In the genomic region with DNA sequence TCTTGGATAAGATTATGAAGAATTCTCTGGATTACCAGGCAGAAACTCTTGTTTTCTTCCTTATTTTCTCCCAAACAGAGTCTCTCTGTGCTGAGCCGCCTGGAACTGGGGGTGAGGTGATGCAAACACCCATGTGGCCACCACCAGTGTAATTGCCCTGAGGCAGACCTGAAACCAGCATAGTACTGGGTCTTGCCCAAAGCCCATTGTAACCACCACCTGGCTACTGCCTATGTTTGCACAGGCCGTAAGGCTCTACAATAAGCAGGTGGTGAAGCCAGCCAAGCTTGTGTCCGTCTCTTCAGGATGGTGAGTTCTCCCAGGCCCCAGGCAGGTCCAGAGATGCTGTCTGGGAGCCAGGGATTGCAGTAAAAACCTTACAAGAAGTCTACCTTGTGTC, we compare ENCODE assay signal across 17 cellular contexts. TPM values are rescaled to one million over a fixed set of nuclear protein-coding genes. Genes with fewer than 3 reads are reported as not detected.
DNase-seq lines count a peak whose midpoint lies in the region; ATAC-seq and TF ChIP-seq lines count a peak whose summit lies in the region.
"Had no signal": no experiment of that assay in that cellular context is flagged by ENCODE, and none has a peak within 500 bp of the region (broad histone marks: within the 10 kb centered on the region; RNA-seq: fewer than 3 reads in every experiment).

No MANE protein-coding gene starts in this region.

- H3K4me1 ChIP-seq in IMR-90 (ENCODE audit: control insufficient read depth, insufficient read depth, low read length) (peaks cover 10% of the 10 kb centered on the region), Panc1 (ENCODE audit: control insufficient read depth, insufficient read depth, low read length) (no peaks in the 10 kb centered on the region), trophoblast cell (ENCODE audit: control insufficient read depth in 1 of 2, insufficient read depth in 2 of 2, low read length in 2 of 2) (no peaks in the 10 kb centered on the region)
- H3K4me1 ChIP-seq: BLaER1 treated with 17β-estradiol and CSF1 and Interleukin-3, amounts not matched to agents 10 nM and 100 nM had no signal

- TF ChIP-seq CTCF in IMR-90 (conservative IDR thresholded peaks at IDR 0.05; ENCODE audit: low read depth, low read length) (no peak), Panc1 (IDR thresholded peaks at IDR 0.05) (no peak)

- H4K12ac ChIP-seq in trophoblast cell (ENCODE audit: low read depth, low read length), result no peak overlapping the region

- H2AK5ac ChIP-seq in IMR-90 (ENCODE audit: low read depth, low read length) (peak overlapping the region; percentile 43; the same call in 1 of the 2 replicates), trophoblast cell (ENCODE audit: low read length) (no peak overlapping the region)

- H2BK5ac ChIP-seq in IMR-90 (ENCODE audit: low read depth, low read length, poor library complexity, severe bottlenecking), result no peak overlapping the region
- no peak overlapping the region for H2BK5ac ChIP-seq in trophoblast cell (ENCODE audit: low read depth, low read length, poor library complexity)

- H2AFZ ChIP-seq in IMR-90 (replicated peaks; ENCODE audit: low read length, poor library complexity), result no peak overlapping the region
- no peak overlapping the region for H2AFZ ChIP-seq in trophoblast cell (ENCODE audit: insufficient read depth, low read length, poor library complexity)
- H2AFZ ChIP-seq: GM23248 had no signal

- no peaks in the 10 kb centered on the region for H3K9me1 ChIP-seq in IMR-90 (ENCODE audit: insufficient read depth, low read length)

- CTCF ChIA-PET in IMR-90 (lab: Yijun Ruan, JAX), result no interaction called here
- CTCF ChIA-PET in Panc1 (lab: Charles Lee), result no interaction called here

- DNase-seq in SHP77 (lab: John Stamatoyannopoulos, UW), result peak; percentile 19 to 48
- DNase-seq in SHP77 treated with DMSO at 0.1 percent for 48 hours (lab: John Stamatoyannopoulos, UW), result no peak
- DNase-seq in IMR-90, result no peak
- no peak for DNase-seq in Panc1 (ENCODE audit: low read depth, low spot score)
- peak; percentile 39 to 67 for DNase-seq in trophoblast cell
- DNase-seq in G401 (ENCODE audit: low spot score), result no peak
- no peak for DNase-seq in D341Med (ENCODE audit: low spot score)
- DNase-seq: 8988T; Calu3; CD4-positive, CD25-positive, alpha-beta regulatory T cell; DND-41; GF-D8; GM23248 had no signal

- no peak overlapping the region for H4K91ac ChIP-seq in IMR-90 (ENCODE audit: insufficient read depth, low read depth, low read length)
- H4K91ac ChIP-seq in trophoblast cell (ENCODE audit: low read depth, low read length), result no peak overlapping the region

- H2BK120ac ChIP-seq in IMR-90 (ENCODE audit: low read depth, low read length) (no peak overlapping the region), trophoblast cell (ENCODE audit: insufficient read depth, low read length, poor library complexity) (no peak overlapping the region)

- H3K4me2 ChIP-seq in IMR-90 (ENCODE audit: low read depth, low read length), result no peak overlapping the region
- no peak overlapping the region for H3K4me2 ChIP-seq in trophoblast cell (ENCODE audit: low read length)
- H3K4me2 ChIP-seq: BLaER1 treated with 17β-estradiol and CSF1 and Interleukin-3, amounts not matched to agents 10 nM and 100 nM had no signal

- dilution Hi-C loops in IMR-90 (cut with HindIII; ENCODE audit: low sequenced_read_pairs, unreplicated experiment), result no loop called here

- H4K8ac ChIP-seq in IMR-90 (ENCODE audit: low read depth in 2 of 2, low read length in 2 of 2) (no peak overlapping the region; a peak in 1 of 4 replicates), trophoblast cell (ENCODE audit: low read depth, low read length) (no peak overlapping the region)

- H2AK9ac ChIP-seq in IMR-90 (replicated peaks; ENCODE audit: low read depth, low read length, poor library complexity), result no peak overlapping the region

- no peak overlapping the region for H3K27ac ChIP-seq in IMR-90 (ENCODE audit: insufficient read depth, low read length)
- H3K27ac ChIP-seq in Panc1 (ENCODE audit: low read length), result no peak overlapping the region
- no peak overlapping the region for H3K27ac ChIP-seq in trophoblast cell (ENCODE audit: low read depth, low read length)
- H3K27ac ChIP-seq: BLaER1 treated with 17β-estradiol and CSF1 and Interleukin-3, amounts not matched to agents 10 nM and 100 nM; GM23248; HL-60 had no signal

- H3K4me3 ChIP-seq in IMR-90 (ENCODE audit: insufficient read depth, low read depth, low read length), result no peak overlapping the region
- H3K4me3 ChIP-seq in Panc1 (ENCODE audit: low read depth in 2 of 2, low read length in 2 of 2), result no peak overlapping the region
- H3K4me3 ChIP-seq in trophoblast cell (ENCODE audit: low read depth, low read length), result no peak overlapping the region
- H3K4me3 ChIP-seq: BLaER1 treated with 17β-estradiol and CSF1 and Interleukin-3, amounts not matched to agents 10 nM and 100 nM; GM23248 had no signal

- H4K5ac ChIP-seq in IMR-90 (ENCODE audit: low read depth, low read length), result no peak overlapping the region

- H3K14ac ChIP-seq in IMR-90 (replicated peaks; ENCODE audit: low read depth, low read length) (no peak overlapping the region), trophoblast cell (ENCODE audit: low read length) (no peak overlapping the region)

- H3K36me3 ChIP-seq in IMR-90 (ENCODE audit: control insufficient read depth, insufficient read depth, low read length) (no peaks in the 10 kb centered on the region), Panc1 (ENCODE audit: control insufficient read depth, insufficient read depth, low read length) (no peaks in the 10 kb centered on the region), trophoblast cell (ENCODE audit: control insufficient read depth in 1 of 2, insufficient read depth in 2 of 2, low read length in 2 of 2) (no peaks in the 10 kb centered on the region)

- peak overlapping the region; percentile 66; the same call in 1 of the 3 replicates for H2BK15ac ChIP-seq in IMR-90 (ENCODE audit: low read depth, low read length)

- no peaks in the 10 kb centered on the region for H3K27me3 ChIP-seq in IMR-90 (ENCODE audit: control insufficient read depth, insufficient read depth, low read length)
- H3K27me3 ChIP-seq in Panc1 (ENCODE audit: control insufficient read depth, insufficient read depth, low read length), result no peaks in the 10 kb centered on the region
- no peaks in the 10 kb centered on the region for H3K27me3 ChIP-seq in trophoblast cell (ENCODE audit: insufficient read depth, low read length)
- H3K27me3 ChIP-seq: BLaER1 treated with 17β-estradiol and CSF1 and Interleukin-3, amounts not matched to agents 10 nM and 100 nM had no signal

- intact Hi-C loops in IMR-90 (cut with micrococcal nuclease) (no loop called here), Panc1 (cut with micrococcal nuclease; ENCODE audit: unreplicated experiment) (no loop called here)

- H3K79me1 ChIP-seq in IMR-90 (ENCODE audit: low read depth in 1 of 2, low read length in 2 of 2) (no peaks in the 10 kb centered on the region), trophoblast cell (ENCODE audit: low read length) (no peaks in the 10 kb centered on the region)

- no peak for TF ChIP-seq POLR2A in IMR-90 (IDR thresholded peaks at IDR 0.05; ENCODE audit: low read depth, low read length)

- H4K20me1 ChIP-seq in IMR-90 (ENCODE audit: insufficient read depth, low read length), result no peaks in the 10 kb centered on the region
- H4K20me1 ChIP-seq: BLaER1 treated with 17β-estradiol and CSF1 and Interleukin-3, amounts not matched to agents 10 nM and 100 nM had no signal

- POLR2A ChIA-PET in IMR-90 (lab: Charles Lee; ENCODE audit: unreplicated experiment), result no interaction called here
- POLR2A ChIA-PET in Panc1 (lab: Charles Lee), result no interaction called here

- no peak overlapping the region for H3K56ac ChIP-seq in IMR-90 (ENCODE audit: extremely low read depth, insufficient read depth, low read length)

- no peak overlapping the region for H2BK20ac ChIP-seq in IMR-90 (ENCODE audit: low read depth, low read length)

- 80% methylated on average over 1 of the region's 3 CpGs; no CpG with 5 or more reads in 1 of the 2 experiments for WGBS in IMR-90 (ENCODE audit: extremely low coverage in 2 of 2, insufficient read length in 1 of 2), 2 experiments
- WGBS in trophoblast cell (ENCODE audit: extremely low coverage, insufficient coverage, insufficient read length), result no CpG with 5 or more reads among the region's 3 CpGs

- in situ Hi-C loops in IMR-90 (cut with MboI; ENCODE audit: low sequenced_read_pairs), result no loop called here
- in situ Hi-C loops in Panc1 (cut with HindIII; ENCODE audit: low pct_unique_long_range_greater_than_20kb, low sequenced_read_pairs), result no loop called here
- in situ Hi-C loops in G401 (cut with HindIII; ENCODE audit: low sequenced_read_pairs), result no loop called here

- BruUV-seq in IMR-90 (replicated peaks; lab: Mats Ljungman, UMichigan), result no TSS peak
- BruUV-seq in Panc1 (replicated peaks; lab: Mats Ljungman, UMichigan), result no TSS peak

- H3K23ac ChIP-seq in IMR-90 (ENCODE audit: low read depth, low read length), result no peak overlapping the region
- H3K23ac ChIP-seq in trophoblast cell (ENCODE audit: low read length), result no peak overlapping the region

- ATAC-seq in IMR-90 (ENCODE audit: low read depth) (peak; percentile 8; the same call in 1 of the 2 replicates), Panc1 (0 out of 2 replicates have a peak, but pooled peaks have one; percentile 21), GM21825 (IDR thresholded peaks at IDR 0.05; ENCODE audit: unreplicated experiment) (no peak)
- ATAC-seq: HCT116 had no signal

- H3K9ac ChIP-seq in IMR-90 (ENCODE audit: low read depth, low read length) (no peak overlapping the region), trophoblast cell (ENCODE audit: low read length) (no peak overlapping the region)
- H3K9ac ChIP-seq: BLaER1 treated with 17β-estradiol and CSF1 and Interleukin-3, amounts not matched to agents 10 nM and 100 nM; GM23248 had no signal

- H3K4ac ChIP-seq in IMR-90 (ENCODE audit: low read depth, low read length), result no peak overlapping the region
- no peak overlapping the region for H3K4ac ChIP-seq in trophoblast cell (ENCODE audit: low read depth, low read length)

- H2BK12ac ChIP-seq in trophoblast cell (ENCODE audit: low read length), result no peak overlapping the region

- H3K9me3 ChIP-seq in IMR-90 (ENCODE audit: control insufficient read depth, insufficient read depth, low read length) (peaks cover 2% of the 10 kb centered on the region; the same call in 1 of the 2 replicates), Panc1 (ENCODE audit: control insufficient read depth, insufficient read depth, low read depth, low read length) (peaks cover 3% of the 10 kb centered on the region; the same call in 1 of the 2 replicates), trophoblast cell (ENCODE audit: insufficient read depth, low read depth, low read length) (no peaks in the 10 kb centered on the region)

- TF ChIP-seq RAD21 in IMR-90 (IDR thresholded peaks at IDR 0.05; ENCODE audit: low read length), result no peak

- H3K18ac ChIP-seq in IMR-90 (ENCODE audit: low read depth, low read length), result peak overlapping the region; percentile 7; the same call in 1 of the 2 replicates
- H3K18ac ChIP-seq in trophoblast cell (ENCODE audit: low read length), result no peak overlapping the region

- H3K79me2 ChIP-seq in trophoblast cell (ENCODE audit: control insufficient read depth, insufficient read depth, low read length, poor library complexity), result no peaks in the 10 kb centered on the region

RNA-seq across cellular contexts. Expression of gene KBTBD7, which starts 18.9 kb away (rescaled TPM):
- total RNA-seq in IMR-90 (2012; rRNA removed), result 7.9 and 9.4 TPM in 2 replicates
- 1.8 and 2.1 TPM in 2 replicates for polyA plus RNA-seq in IMR-90 (2012; rRNA removed)
- polyA plus RNA-seq in IMR-90 (2012; cell fraction: cytosol; rRNA removed), result 1.0 and 1.5 TPM in 2 replicates
- 0.66 and 0.91 TPM in 2 replicates for polyA plus RNA-seq in IMR-90 (2012; cell fraction: nucleus; rRNA removed; ENCODE audit: low replicate concordance)
- total RNA-seq in Panc1 (2021; ENCODE audit: unreplicated experiment), result 5.5 TPM
- polyA plus RNA-seq in Panc1 (2012; ENCODE audit: insufficient read length), result 4.2 TPM
- 5.0 and 5.5 TPM in 2 replicates for polyA plus RNA-seq in trophoblast cell (2013)
- 7.5 and 7.9 TPM in 2 replicates for total RNA-seq in G401 (2014; rRNA removed; shearing (Covaris generic))

RNA-seq across cellular contexts. Expression of gene MTRF1, which starts 50.1 kb away (rescaled TPM):
- total RNA-seq in IMR-90 (2012; rRNA removed) (9.7 and 12.4 TPM in 2 replicates), Panc1 (2021; ENCODE audit: unreplicated experiment) (13.7 TPM)
- polyA plus RNA-seq in IMR-90 (2012; rRNA removed), result 6.8 and 9.7 TPM in 2 replicates
- polyA plus RNA-seq in IMR-90 (2012; cell fraction: cytosol; rRNA removed), result 1.2 and 1.5 TPM in 2 replicates
- polyA plus RNA-seq in IMR-90 (2012; cell fraction: nucleus; rRNA removed; ENCODE audit: low replicate concordance), result 6.0 and 45.2 TPM in 2 replicates
- 6.1 TPM for polyA plus RNA-seq in Panc1 (2012; ENCODE audit: insufficient read length)
- 12.3 and 13.6 TPM in 2 replicates for polyA plus RNA-seq in trophoblast cell (2013)
- 8.2 and 14.4 TPM in 2 replicates for total RNA-seq in G401 (2014; rRNA removed; shearing (Covaris generic))

Comparison
In these comparisons a context has a peak if more than half of its experiments do, and no peak if none do; other contexts are left out.
1. DNase-seq: peak in SHP77 (2 of 2) and trophoblast cell (2 of 2); none in SHP77 treated with DMSO at 0.1 percent for 48 hours (single experiment), IMR-90 (single experiment), Panc1 (single experiment), G401 (single experiment) and D341Med (single experiment).